ENCODE assay signal across 1 cellular context in the genomic region with DNA sequence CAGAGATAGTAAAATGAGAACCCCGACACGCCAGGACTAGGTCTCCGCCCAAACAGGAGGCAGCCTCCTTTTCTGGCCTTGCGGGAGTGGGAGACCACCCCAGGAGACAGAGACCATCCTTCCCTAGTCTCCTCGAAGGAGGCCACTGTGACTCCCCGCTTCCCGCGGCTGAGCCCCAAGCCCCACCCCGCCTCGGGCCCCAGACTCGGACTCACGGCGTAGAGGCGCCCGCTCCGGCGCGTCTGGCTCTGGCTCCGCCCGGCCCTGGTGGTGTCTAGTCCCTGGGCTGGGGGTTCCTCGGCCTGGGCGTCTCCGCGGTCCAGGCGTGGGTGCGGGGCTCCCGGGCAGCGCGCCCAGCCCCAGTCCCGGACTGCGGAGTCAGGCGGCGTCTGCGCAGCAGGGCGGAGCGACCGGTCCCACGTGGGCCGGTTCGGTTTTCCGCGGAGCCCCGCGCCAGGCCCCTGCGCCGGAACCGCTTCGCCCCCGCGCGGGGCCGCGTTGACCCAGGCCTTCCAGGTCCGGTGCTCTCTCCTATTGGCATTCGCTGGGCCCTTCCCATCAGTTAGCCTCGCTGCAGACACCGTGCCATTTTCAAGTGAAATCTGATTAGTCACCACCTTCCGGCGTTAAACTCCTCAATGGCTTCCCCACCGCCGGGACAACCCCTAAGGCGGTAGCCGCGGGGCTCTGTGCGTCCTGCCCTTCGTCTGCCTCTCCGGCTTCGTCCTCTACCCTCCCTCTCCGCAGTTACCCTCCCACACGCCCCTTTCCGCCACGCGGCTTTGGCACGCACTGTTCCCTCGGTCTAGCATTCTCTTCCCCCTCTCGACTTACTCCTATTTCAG.
TF ChIP-seq lines count a peak whose summit lies in the region.

A gene with protein sequence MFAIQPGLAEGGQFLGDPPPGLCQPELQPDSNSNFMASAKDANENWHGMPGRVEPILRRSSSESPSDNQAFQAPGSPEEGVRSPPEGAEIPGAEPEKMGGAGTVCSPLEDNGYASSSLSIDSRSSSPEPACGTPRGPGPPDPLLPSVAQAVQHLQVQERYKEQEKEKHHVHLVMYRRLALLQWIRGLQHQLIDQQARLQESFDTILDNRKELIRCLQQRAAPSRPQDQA (minus strand): TSS at position 393 of the 845 bp plus-strand sequence. CDS start 2,563 bp downstream, outside the sequence.

TF ChIP-seq in K562, 482 proteins besides CTCF, POLR2A, EP300 and RAD21 (continued from another document and continues in another):
- TF ChIP-seq, protein P1, sequence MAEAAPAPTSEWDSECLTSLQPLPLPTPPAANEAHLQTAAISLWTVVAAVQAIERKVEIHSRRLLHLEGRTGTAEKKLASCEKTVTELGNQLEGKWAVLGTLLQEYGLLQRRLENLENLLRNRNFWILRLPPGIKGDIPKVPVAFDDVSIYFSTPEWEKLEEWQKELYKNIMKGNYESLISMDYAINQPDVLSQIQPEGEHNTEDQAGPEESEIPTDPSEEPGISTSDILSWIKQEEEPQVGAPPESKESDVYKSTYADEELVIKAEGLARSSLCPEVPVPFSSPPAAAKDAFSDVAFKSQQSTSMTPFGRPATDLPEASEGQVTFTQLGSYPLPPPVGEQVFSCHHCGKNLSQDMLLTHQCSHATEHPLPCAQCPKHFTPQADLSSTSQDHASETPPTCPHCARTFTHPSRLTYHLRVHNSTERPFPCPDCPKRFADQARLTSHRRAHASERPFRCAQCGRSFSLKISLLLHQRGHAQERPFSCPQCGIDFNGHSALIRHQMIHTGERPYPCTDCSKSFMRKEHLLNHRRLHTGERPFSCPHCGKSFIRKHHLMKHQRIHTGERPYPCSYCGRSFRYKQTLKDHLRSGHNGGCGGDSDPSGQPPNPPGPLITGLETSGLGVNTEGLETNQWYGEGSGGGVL (CRISPR knock-in tag; IDR thresholded peaks at IDR 0.05) = no peak
- TF ChIP-seq ZNF347 (CRISPR knock-in tag; IDR thresholded peaks at IDR 0.05; ENCODE audit: low read depth) = no peak
- no peak for TF ChIP-seq NFE2L1 (tag; IDR thresholded peaks at IDR 0.05; ENCODE audit: borderline replicate concordance, low read depth)
- TF ChIP-seq ZNF644 (tag; IDR thresholded peaks at IDR 0.05; ENCODE audit: low read depth) = no peak
- TF ChIP-seq FOXA1 (IDR thresholded peaks at IDR 0.05; ENCODE audit: borderline replicate concordance) = no peak
- peak; percentile 47; the same call in 1 of the 2 replicates for TF ChIP-seq CREM (IDR thresholded peaks at IDR 0.05; ENCODE audit: low read depth)
- TF ChIP-seq ZNF197 (CRISPR knock-in tag; IDR thresholded peaks at IDR 0.05; ENCODE audit: low read depth) = no peak
- TF ChIP-seq POLR2AphosphoS2 (IDR thresholded peaks at IDR 0.05; ENCODE audit: low read length) = peak; percentile 55; the same call in 1 of the 2 replicates
- TF ChIP-seq DDX20 (tag; IDR thresholded peaks at IDR 0.05; ENCODE audit: low read depth) = no peak
- TF ChIP-seq, protein P2, sequence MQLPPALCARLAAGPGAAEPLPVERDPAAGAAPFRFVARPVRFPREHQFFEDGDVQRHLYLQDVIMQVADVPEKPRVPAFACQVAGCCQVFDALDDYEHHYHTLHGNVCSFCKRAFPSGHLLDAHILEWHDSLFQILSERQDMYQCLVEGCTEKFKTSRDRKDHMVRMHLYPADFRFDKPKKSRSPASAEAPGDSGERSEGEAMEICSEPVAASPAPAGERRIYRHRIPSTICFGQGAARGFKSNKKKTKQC (CRISPR knock-in tag; IDR thresholded peaks at IDR 0.05) = peak; percentile 82
- peak; percentile 83 for TF ChIP-seq PHF8 (IDR thresholded peaks at IDR 0.05; ENCODE audit: borderline replicate concordance, low read length)
- TF ChIP-seq, protein P3, sequence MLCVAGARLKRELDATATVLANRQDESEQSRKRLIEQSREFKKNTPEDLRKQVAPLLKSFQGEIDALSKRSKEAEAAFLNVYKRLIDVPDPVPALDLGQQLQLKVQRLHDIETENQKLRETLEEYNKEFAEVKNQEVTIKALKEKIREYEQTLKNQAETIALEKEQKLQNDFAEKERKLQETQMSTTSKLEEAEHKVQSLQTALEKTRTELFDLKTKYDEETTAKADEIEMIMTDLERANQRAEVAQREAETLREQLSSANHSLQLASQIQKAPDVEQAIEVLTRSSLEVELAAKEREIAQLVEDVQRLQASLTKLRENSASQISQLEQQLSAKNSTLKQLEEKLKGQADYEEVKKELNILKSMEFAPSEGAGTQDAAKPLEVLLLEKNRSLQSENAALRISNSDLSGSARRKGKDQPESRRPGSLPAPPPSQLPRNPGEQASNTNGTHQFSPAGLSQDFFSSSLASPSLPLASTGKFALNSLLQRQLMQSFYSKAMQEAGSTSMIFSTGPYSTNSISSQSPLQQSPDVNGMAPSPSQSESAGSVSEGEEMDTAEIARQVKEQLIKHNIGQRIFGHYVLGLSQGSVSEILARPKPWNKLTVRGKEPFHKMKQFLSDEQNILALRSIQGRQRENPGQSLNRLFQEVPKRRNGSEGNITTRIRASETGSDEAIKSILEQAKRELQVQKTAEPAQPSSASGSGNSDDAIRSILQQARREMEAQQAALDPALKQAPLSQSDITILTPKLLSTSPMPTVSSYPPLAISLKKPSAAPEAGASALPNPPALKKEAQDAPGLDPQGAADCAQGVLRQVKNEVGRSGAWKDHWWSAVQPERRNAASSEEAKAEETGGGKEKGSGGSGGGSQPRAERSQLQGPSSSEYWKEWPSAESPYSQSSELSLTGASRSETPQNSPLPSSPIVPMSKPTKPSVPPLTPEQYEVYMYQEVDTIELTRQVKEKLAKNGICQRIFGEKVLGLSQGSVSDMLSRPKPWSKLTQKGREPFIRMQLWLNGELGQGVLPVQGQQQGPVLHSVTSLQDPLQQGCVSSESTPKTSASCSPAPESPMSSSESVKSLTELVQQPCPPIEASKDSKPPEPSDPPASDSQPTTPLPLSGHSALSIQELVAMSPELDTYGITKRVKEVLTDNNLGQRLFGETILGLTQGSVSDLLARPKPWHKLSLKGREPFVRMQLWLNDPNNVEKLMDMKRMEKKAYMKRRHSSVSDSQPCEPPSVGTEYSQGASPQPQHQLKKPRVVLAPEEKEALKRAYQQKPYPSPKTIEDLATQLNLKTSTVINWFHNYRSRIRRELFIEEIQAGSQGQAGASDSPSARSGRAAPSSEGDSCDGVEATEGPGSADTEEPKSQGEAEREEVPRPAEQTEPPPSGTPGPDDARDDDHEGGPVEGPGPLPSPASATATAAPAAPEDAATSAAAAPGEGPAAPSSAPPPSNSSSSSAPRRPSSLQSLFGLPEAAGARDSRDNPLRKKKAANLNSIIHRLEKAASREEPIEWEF (CRISPR knock-in tag; IDR thresholded peaks at IDR 0.05) = no peak
- 0 out of 2 replicates have a peak, but pooled peaks have one; percentile 19 for TF ChIP-seq ZEB2 (IDR thresholded peaks at IDR 0.05)
- TF ChIP-seq PTRF (tag; IDR thresholded peaks at IDR 0.05) = no peak
- TF ChIP-seq XRCC3 (IDR thresholded peaks at IDR 0.05) = no peak
- TF ChIP-seq SMARCA5 (IDR thresholded peaks at IDR 0.05) = peak; percentile 64; the same call in 1 of the 2 replicates
- TF ChIP-seq DPF2 (IDR thresholded peaks at IDR 0.05) = peak; percentile 84
- peak; percentile 85; the same call in 1 of the 2 replicates for TF ChIP-seq NFRKB (IDR thresholded peaks at IDR 0.05; ENCODE audit: low read depth)
- peak; percentile 87 for TF ChIP-seq RBBP5 (IDR thresholded peaks at IDR 0.05; ENCODE audit: borderline replicate concordance, insufficient read depth, low read length, poor library complexity, severe bottlenecking)
- TF ChIP-seq ZNF384 (IDR thresholded peaks at IDR 0.05; ENCODE audit: low read depth, low read length) = no peak
- TF ChIP-seq TSC22D4 (tag; IDR thresholded peaks at IDR 0.05) = no peak
- TF ChIP-seq SNRNP70 (optimal IDR thresholded peaks at IDR 0.05; ENCODE audit: low read depth, low read length) = no peak
- no peak for TF ChIP-seq MCM3 (IDR thresholded peaks at IDR 0.05)
- no peak for TF ChIP-seq ZNF224 (CRISPR knock-in tag; IDR thresholded peaks at IDR 0.05)
- TF ChIP-seq, protein P4, sequence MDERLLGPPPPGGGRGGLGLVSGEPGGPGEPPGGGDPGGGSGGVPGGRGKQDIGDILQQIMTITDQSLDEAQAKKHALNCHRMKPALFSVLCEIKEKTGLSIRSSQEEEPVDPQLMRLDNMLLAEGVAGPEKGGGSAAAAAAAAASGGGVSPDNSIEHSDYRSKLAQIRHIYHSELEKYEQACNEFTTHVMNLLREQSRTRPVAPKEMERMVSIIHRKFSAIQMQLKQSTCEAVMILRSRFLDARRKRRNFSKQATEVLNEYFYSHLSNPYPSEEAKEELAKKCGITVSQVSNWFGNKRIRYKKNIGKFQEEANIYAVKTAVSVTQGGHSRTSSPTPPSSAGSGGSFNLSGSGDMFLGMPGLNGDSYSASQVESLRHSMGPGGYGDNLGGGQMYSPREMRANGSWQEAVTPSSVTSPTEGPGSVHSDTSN (CRISPR knock-in tag; IDR thresholded peaks at IDR 0.05; ENCODE audit: low read depth) = no peak
- TF ChIP-seq, protein P4 (tag; conservative IDR thresholded peaks at IDR 0.05; ENCODE audit: low read depth) = no peak
- TF ChIP-seq, protein P5, sequence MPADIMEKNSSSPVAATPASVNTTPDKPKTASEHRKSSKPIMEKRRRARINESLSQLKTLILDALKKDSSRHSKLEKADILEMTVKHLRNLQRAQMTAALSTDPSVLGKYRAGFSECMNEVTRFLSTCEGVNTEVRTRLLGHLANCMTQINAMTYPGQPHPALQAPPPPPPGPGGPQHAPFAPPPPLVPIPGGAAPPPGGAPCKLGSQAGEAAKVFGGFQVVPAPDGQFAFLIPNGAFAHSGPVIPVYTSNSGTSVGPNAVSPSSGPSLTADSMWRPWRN (IDR thresholded peaks at IDR 0.05; ENCODE audit: low read depth) = no peak
- peak; percentile 61; the same call in 1 of the 2 replicates for TF ChIP-seq POLR2AphosphoS5 (IDR thresholded peaks at IDR 0.05; ENCODE audit: control insufficient read depth, insufficient read depth, low read depth, low read length)
- TF ChIP-seq NFATC3 (IDR thresholded peaks at IDR 0.05) = no peak
- TF ChIP-seq SRSF7 (optimal IDR thresholded peaks at IDR 0.05; ENCODE audit: low read depth, low read length) = no peak
- TF ChIP-seq, protein P6, sequence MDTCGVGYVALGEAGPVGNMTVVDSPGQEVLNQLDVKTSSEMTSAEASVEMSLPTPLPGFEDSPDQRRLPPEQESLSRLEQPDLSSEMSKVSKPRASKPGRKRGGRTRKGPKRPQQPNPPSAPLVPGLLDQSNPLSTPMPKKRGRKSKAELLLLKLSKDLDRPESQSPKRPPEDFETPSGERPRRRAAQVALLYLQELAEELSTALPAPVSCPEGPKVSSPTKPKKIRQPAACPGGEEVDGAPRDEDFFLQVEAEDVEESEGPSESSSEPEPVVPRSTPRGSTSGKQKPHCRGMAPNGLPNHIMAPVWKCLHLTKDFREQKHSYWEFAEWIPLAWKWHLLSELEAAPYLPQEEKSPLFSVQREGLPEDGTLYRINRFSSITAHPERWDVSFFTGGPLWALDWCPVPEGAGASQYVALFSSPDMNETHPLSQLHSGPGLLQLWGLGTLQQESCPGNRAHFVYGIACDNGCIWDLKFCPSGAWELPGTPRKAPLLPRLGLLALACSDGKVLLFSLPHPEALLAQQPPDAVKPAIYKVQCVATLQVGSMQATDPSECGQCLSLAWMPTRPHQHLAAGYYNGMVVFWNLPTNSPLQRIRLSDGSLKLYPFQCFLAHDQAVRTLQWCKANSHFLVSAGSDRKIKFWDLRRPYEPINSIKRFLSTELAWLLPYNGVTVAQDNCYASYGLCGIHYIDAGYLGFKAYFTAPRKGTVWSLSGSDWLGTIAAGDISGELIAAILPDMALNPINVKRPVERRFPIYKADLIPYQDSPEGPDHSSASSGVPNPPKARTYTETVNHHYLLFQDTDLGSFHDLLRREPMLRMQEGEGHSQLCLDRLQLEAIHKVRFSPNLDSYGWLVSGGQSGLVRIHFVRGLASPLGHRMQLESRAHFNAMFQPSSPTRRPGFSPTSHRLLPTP (IDR thresholded peaks at IDR 0.05; ENCODE audit: borderline replicate concordance, extremely low read depth, insufficient read length) = no peak
- TF ChIP-seq, protein P7, sequence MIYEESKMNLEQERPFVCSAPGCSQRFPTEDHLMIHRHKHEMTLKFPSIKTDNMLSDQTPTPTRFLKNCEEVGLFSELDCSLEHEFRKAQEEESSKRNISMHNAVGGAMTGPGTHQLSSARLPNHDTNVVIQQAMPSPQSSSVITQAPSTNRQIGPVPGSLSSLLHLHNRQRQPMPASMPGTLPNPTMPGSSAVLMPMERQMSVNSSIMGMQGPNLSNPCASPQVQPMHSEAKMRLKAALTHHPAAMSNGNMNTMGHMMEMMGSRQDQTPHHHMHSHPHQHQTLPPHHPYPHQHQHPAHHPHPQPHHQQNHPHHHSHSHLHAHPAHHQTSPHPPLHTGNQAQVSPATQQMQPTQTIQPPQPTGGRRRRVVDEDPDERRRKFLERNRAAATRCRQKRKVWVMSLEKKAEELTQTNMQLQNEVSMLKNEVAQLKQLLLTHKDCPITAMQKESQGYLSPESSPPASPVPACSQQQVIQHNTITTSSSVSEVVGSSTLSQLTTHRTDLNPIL (CRISPR knock-in tag; IDR thresholded peaks at IDR 0.05) = no peak
- 0 out of 2 replicates have a peak, but pooled peaks have one; percentile 63 for TF ChIP-seq ZFP1 (CRISPR knock-in tag; IDR thresholded peaks at IDR 0.05)
- no peak for TF ChIP-seq CSDE1 (IDR thresholded peaks at IDR 0.05)
- no peak; the same call in 1 of the 2 replicates for TF ChIP-seq FOXK1 (CRISPR knock-in tag; IDR thresholded peaks at IDR 0.05; ENCODE audit: borderline replicate concordance)
- peak; percentile 28 for TF ChIP-seq POLR2H (tag; IDR thresholded peaks at IDR 0.05; ENCODE audit: low read depth)
